ENCODE assay signal across 18 cellular contexts in genomic region chr10:124652200-124652599, GRCh38.
A peak's percentile ranks its signal among the peaks of the same experiment; 100 is the strongest.
DNase-seq lines count a peak whose midpoint lies in the region; ATAC-seq and TF ChIP-seq lines count a peak whose summit lies in the region.
"Had no signal": no experiment of that assay in that cellular context is flagged by ENCODE, and none has a peak within 500 bp of the region (broad histone marks: within the 10 kb centered on the region; RNA-seq: fewer than 3 reads in every experiment).

No MANE protein-coding gene starts in this region.

- peak overlapping the region; percentile 97 to 99 for H3K27ac Mint-ChIP-seq in natural killer cell

- peak overlapping the region; percentile 64 for H3K4me3 Mint-ChIP-seq in natural killer cell

- intact Hi-C loops in Right ventricle myocardium inferior (cut with DNase I): no loop called here
- intact Hi-C loops in natural killer cell (cut with micrococcal nuclease): loop anchor here (10.0 kb wide), 1 partner anchor 877 kb away; no protein-coding TSS in a partner anchor
- intact Hi-C loops in upper lobe of right lung (cut with DNase I): no loop called here
- intact Hi-C loops in sigmoid colon (cut with DNase I): no loop called here

- TF ChIP-seq EP300 in sigmoid colon (IDR thresholded peaks at IDR 0.05): no peak

- no peaks in the 10 kb centered on the region for H3K27me3 Mint-ChIP-seq in natural killer cell (ENCODE audit: low read depth in 2 of 2)

- TF ChIP-seq CTCF in right atrium auricular region (IDR thresholded peaks at IDR 0.05) (no peak), natural killer cell (IDR thresholded peaks at IDR 0.05) (no peak), upper lobe of right lung (IDR thresholded peaks at IDR 0.05) (no peak), sigmoid colon (IDR thresholded peaks at IDR 0.05) (no peak)

- H3K36me3 ChIP-seq in right atrium auricular region (no peaks in the 10 kb centered on the region), upper lobe of right lung (no peaks in the 10 kb centered on the region), sigmoid colon (peaks cover 0 to 6% (median 0%) of the 10 kb centered on the region in 4 donors)

- no peaks in the 10 kb centered on the region for H3K36me3 Mint-ChIP-seq in natural killer cell

- H3K9me3 ChIP-seq in right atrium auricular region: no peaks in the 10 kb centered on the region
- H3K9me3 ChIP-seq in upper lobe of right lung: no peaks in the 10 kb centered on the region
- H3K9me3 ChIP-seq in sigmoid colon: no peaks in the 10 kb centered on the region
- H3K9me3 ChIP-seq: SK-N-SH had no signal

- H3K4me1 ChIP-seq in right atrium auricular region (peaks cover 0 to 79% of the 10 kb centered on the region in 2 donors), upper lobe of right lung (peaks cover 77% of the 10 kb centered on the region), sigmoid colon (peaks cover 0 to 55% (median 41%) of the 10 kb centered on the region in 4 donors)

- H3K27ac ChIP-seq in right atrium auricular region: no peak overlapping the region
- peak overlapping the region; percentile 18 for H3K27ac ChIP-seq in angular gyrus (ENCODE audit: low read depth, low read length)
- peak overlapping the region; percentile 28 for H3K27ac ChIP-seq in upper lobe of right lung
- H3K27ac ChIP-seq in sigmoid colon: no peak overlapping the region
- H3K27ac ChIP-seq: PC-9 had no signal

- ATAC-seq in Right ventricle myocardium inferior (no peak), natural killer cell (no peak), upper lobe of right lung (no peak), GM21390 (IDR thresholded peaks at IDR 0.05; ENCODE audit: unreplicated experiment) (no peak)

- no peak for TF ChIP-seq POLR2A in sigmoid colon (IDR thresholded peaks at IDR 0.05)

- H3K4me3 ChIP-seq in right atrium auricular region (no peak overlapping the region), upper lobe of right lung (no peak overlapping the region), sigmoid colon (no peak overlapping the region)
- H3K4me3 ChIP-seq: PC-9 had no signal

- peak; percentile 35 for DNase-seq in Right ventricle myocardium inferior (ENCODE audit: missing footprints)
- no peak for DNase-seq in right atrium auricular region (ENCODE audit: low spot score)
- no peak for DNase-seq in natural killer cell
- DNase-seq in upper lobe of right lung: no peak
- DNase-seq in NCI-H1105 treated with DMSO at 0.1 percent for 48 hours (lab: John Stamatoyannopoulos, UW): no peak
- DNase-seq in sigmoid colon: no peak
- DNase-seq: ACHN; activated CD4-positive, alpha-beta T cell treated with anti-CD3 and anti-CD28 coated beads, Interleukin-2, amount 50 U/mL, for 4 hours; aorta; COR-L47; Karpas-422; NCI-H1092 treated with DMSO at 0.1 percent for 48 hours; NCI-H774; PC-9; SK-N-SH; stimulated activated CD4-positive, alpha-beta T cell treated with anti-CD3 and anti-CD28 coated beads, Interleukin-12 subunit alpha, Interleukin-12 subunit beta, amount 100 ng/mL, for 4 hours had no signal

- H3K27me3 ChIP-seq in right atrium auricular region: no peaks in the 10 kb centered on the region
- no peaks in the 10 kb centered on the region for H3K27me3 ChIP-seq in upper lobe of right lung
- H3K27me3 ChIP-seq in sigmoid colon: no peaks in the 10 kb centered on the region

- 88 to 93% methylated on average over 5 of the region's 5 CpGs for WGBS in sigmoid colon, 2 donors

- no peaks in the 10 kb centered on the region for H3K9me3 Mint-ChIP-seq in natural killer cell

- H3K4me1 Mint-ChIP-seq in natural killer cell: peaks cover 53 to 87% of the 10 kb centered on the region in 2 donors

Comparison
In these comparisons a context has a peak if more than half of its experiments do, and no peak if none do; other contexts are left out.
1. H3K27ac ChIP-seq: peak in angular gyrus (single experiment) and upper lobe of right lung (single experiment); none in right atrium auricular region (0 of 2) and sigmoid colon (0 of 4).